In genomic region chr7:25031007-25031406, GRCh38 we compare ENCODE assay signal across 1 cellular context.
A peak's percentile ranks its signal among the peaks of the same experiment; 100 is the strongest.
TF ChIP-seq lines count a peak whose summit lies in the region.

No MANE protein-coding gene starts in this region.

TF ChIP-seq in GM12878, 131 proteins besides CTCF, POLR2A, EP300 and RAD21 (continued from another document and continues in another):
- TF ChIP-seq ATF3 (IDR thresholded peaks at IDR 0.05; ENCODE audit: borderline replicate concordance, extremely low read depth, low read depth, low read length) (no peak), BRCA1 (IDR thresholded peaks at IDR 0.05; ENCODE audit: low read depth, low read length) (no peak), FOS (IDR thresholded peaks at IDR 0.05; ENCODE audit: borderline replicate concordance, extremely low read depth, insufficient read length) (no peak), EED (IDR thresholded peaks at IDR 0.05; ENCODE audit: low read depth) (0 out of 2 replicates have a peak, but pooled peaks have one; percentile 35), SIX5 (IDR thresholded peaks at IDR 0.05; ENCODE audit: low read depth, low read length, severe bottlenecking) (no peak), DPF2 (IDR thresholded peaks at IDR 0.05) (no peak), SRF (IDR thresholded peaks at IDR 0.05; ENCODE audit: low read depth in 2 of 2, low read length in 2 of 2) (no peak), BCL3 (IDR thresholded peaks at IDR 0.05; ENCODE audit: borderline replicate concordance, insufficient read depth, low read depth, low read length, poor library complexity, severe bottlenecking) (no peak), CEBPB (IDR thresholded peaks at IDR 0.05; ENCODE audit: borderline replicate concordance in 1 of 2, low read depth in 2 of 2, low read length in 2 of 2) (no peak), ZNF622 (IDR thresholded peaks at IDR 0.05) (no peak), RUNX3 (IDR thresholded peaks at IDR 0.05; ENCODE audit: low read length) (peak; percentile 61), SREBF1 (IDR thresholded peaks at IDR 0.05; ENCODE audit: low read length) (no peak), CREB1 (IDR thresholded peaks at IDR 0.05; ENCODE audit: low read depth) (no peak), NFIC (IDR thresholded peaks at IDR 0.05; ENCODE audit: low read depth, low read length) (no peak), SP1 (IDR thresholded peaks at IDR 0.05; ENCODE audit: low read depth, low read length) (no peak), CEBPZ (IDR thresholded peaks at IDR 0.05; ENCODE audit: low read depth, low read length) (no peak), POLR2AphosphoS5 (IDR thresholded peaks at IDR 0.05; ENCODE audit: low read length) (no peak), EZH2 (IDR thresholded peaks at IDR 0.05; ENCODE audit: borderline replicate concordance, control insufficient read depth, low read depth, low read length) (no peak), CBFB (IDR thresholded peaks at IDR 0.05; ENCODE audit: low read depth) (no peak), HSF1 (IDR thresholded peaks at IDR 0.05; ENCODE audit: low read depth, low read length) (no peak), CBX3 (IDR thresholded peaks at IDR 0.05; ENCODE audit: borderline replicate concordance, low read depth) (no peak), EGR1 (IDR thresholded peaks at IDR 0.05; ENCODE audit: borderline replicate concordance in 1 of 2, low read depth in 2 of 2, low read length in 2 of 2) (no peak), HDAC6 (IDR thresholded peaks at IDR 0.05; ENCODE audit: unreplicated experiment) (no peak), ZBTB4 (CRISPR knock-in tag; IDR thresholded peaks at IDR 0.05) (no peak), RELB (IDR thresholded peaks at IDR 0.05; ENCODE audit: low read depth) (no peak), NFXL1 (IDR thresholded peaks at IDR 0.05; ENCODE audit: borderline replicate concordance) (no peak), BHLHE40 (IDR thresholded peaks at IDR 0.05; ENCODE audit: borderline replicate concordance in 1 of 2, low read depth in 2 of 2, low read length in 1 of 2) (no peak), ELK1 (IDR thresholded peaks at IDR 0.05; ENCODE audit: low read depth, low read length) (no peak), JUNB (IDR thresholded peaks at IDR 0.05) (peak; percentile 45), ZBTB33 (IDR thresholded peaks at IDR 0.05) (no peak), IKZF2 (IDR thresholded peaks at IDR 0.05) (0 out of 4 replicates have a peak, but pooled peaks of 1 of the 2 experiments have one; percentile 27), KAT2A (conservative IDR thresholded peaks at IDR 0.05; ENCODE audit: control insufficient read depth, low read depth, low read length) (no peak), ZNF274 (IDR thresholded peaks at IDR 0.05; ENCODE audit: insufficient read depth, insufficient read length) (no peak), MYB (IDR thresholded peaks at IDR 0.05; ENCODE audit: borderline replicate concordance, low read depth, low read length) (no peak), PAX5 (IDR thresholded peaks at IDR 0.05; ENCODE audit: borderline replicate concordance, low read depth, low read length) (no peak), USF1 (IDR thresholded peaks at IDR 0.05; ENCODE audit: borderline replicate concordance, extremely low read length, insufficient read depth, low read depth, low read length) (no peak), NBN (IDR thresholded peaks at IDR 0.05) (no peak), SPI1 (IDR thresholded peaks at IDR 0.05; ENCODE audit: borderline replicate concordance, insufficient read depth, low read depth, low read length) (no peak), SIN3A (IDR thresholded peaks at IDR 0.05; ENCODE audit: low read depth, low read length) (no peak), RB1 (IDR thresholded peaks at IDR 0.05; ENCODE audit: borderline replicate concordance) (no peak), ZBTB40 (IDR thresholded peaks at IDR 0.05; ENCODE audit: borderline replicate concordance) (no peak), TCF3 (IDR thresholded peaks at IDR 0.05; ENCODE audit: borderline replicate concordance, insufficient read depth, low read depth, low read length) (0 out of 2 replicates have a peak, but pooled peaks have one; percentile 32), TBL1XR1 (IDR thresholded peaks at IDR 0.05; ENCODE audit: low read depth, low read length) (no peak)
